Comparison of ENCODE assay signal across 13 cellular contexts in genomic region chr19:55152017-55152416, GRCh38. TPM values are rescaled to one million over a fixed set of nuclear protein-coding genes. Genes with fewer than 3 reads are reported as not detected.
DNase-seq lines count a peak whose midpoint lies in the region; TF ChIP-seq lines count a peak whose summit lies in the region.
"Had no signal": no experiment of that assay in that cellular context is flagged by ENCODE, and none has a peak within 500 bp of the region (broad histone marks: within the 10 kb centered on the region; RNA-seq: fewer than 3 reads in every experiment).

No MANE protein-coding gene starts in this region.

- H3F3A ChIP-seq in DOHH2 (ENCODE audit: control insufficient read depth, insufficient read depth), result peaks cover 15% of the 10 kb centered on the region

- intact Hi-C loops in OCI-LY7 (cut with micrococcal nuclease; ENCODE audit: unreplicated experiment), result no loop called here

- H3K36me3 ChIP-seq in DOHH2 (ENCODE audit: control insufficient read depth, low read length), result peaks cover 5% of the 10 kb centered on the region; the same call in 1 of the 2 replicates
- 0 out of 2 replicates have a peak, but pooled peaks cover 6% of the 10 kb centered on the region for H3K36me3 ChIP-seq in OCI-LY7 (ENCODE audit: insufficient read depth, low read length)
- H3K36me3 ChIP-seq: upper lobe of left lung had no signal

- no peaks in the 10 kb centered on the region for H4K20me1 ChIP-seq in DOHH2 (ENCODE audit: control insufficient read depth, insufficient read depth, low read depth, low read length)
- no peaks in the 10 kb centered on the region for H4K20me1 ChIP-seq in OCI-LY7 (ENCODE audit: insufficient read depth, low read length)

- CTCF ChIA-PET in OCI-LY7 (lab: Charles Lee; ENCODE audit: unreplicated experiment), result interaction anchor here (1.2 kb wide), 1 partner anchor 9 kb away, joined by 3 read pairs; no protein-coding TSS in a partner anchor

- H3K27me3 ChIP-seq in DOHH2 (ENCODE audit: control insufficient read depth, low read length), result peaks cover 8% of the 10 kb centered on the region

- H3K9me2 ChIP-seq in DOHH2 (replicated peaks; ENCODE audit: control insufficient read depth, low read length) (no peaks in the 10 kb centered on the region), OCI-LY7 (ENCODE audit: insufficient read depth, low read length) (no peaks in the 10 kb centered on the region)

- H3K4me1 Mint-ChIP-seq in immature natural killer cell, result peaks cover 24 to 28% of the 10 kb centered on the region in 2 donors

- H3K27ac ChIP-seq in DOHH2 (ENCODE audit: low read depth, low read length), result peak overlapping the region; percentile 83
- peak overlapping the region; percentile 71 for H3K27ac ChIP-seq in OCI-LY7 (ENCODE audit: low read depth, low read length, poor library complexity, severe bottlenecking)
- H3K27ac ChIP-seq: upper lobe of left lung had no signal

- H3K36me3 Mint-ChIP-seq in immature natural killer cell, result no peaks in the 10 kb centered on the region

- peak overlapping the region in 1 of 5 donors; percentile 8 for H3K4me3 Mint-ChIP-seq in immature natural killer cell

- H3K4me3 ChIP-seq in DOHH2 (ENCODE audit: low read length) (no peak overlapping the region; the same call in none of the 2 replicates), OCI-LY7 (ENCODE audit: low read depth, low read length, poor library complexity, severe bottlenecking) (peak overlapping the region; percentile 7)
- H3K4me3 ChIP-seq: upper lobe of left lung had no signal

- H3K9me3 Mint-ChIP-seq in immature natural killer cell, result peaks cover 0 to 7% (median 0%) of the 10 kb centered on the region in 6 donors

- peak overlapping the region; percentile 18; the same call in 1 of the 2 replicates for H3K4me2 ChIP-seq in DOHH2 (ENCODE audit: low read length)
- H3K4me2 ChIP-seq in OCI-LY7 (ENCODE audit: low read length), result peak overlapping the region; percentile 13

- peak overlapping the region; percentile 54; the same call in 1 of the 2 replicates for H2AFZ ChIP-seq in OCI-LY7 (ENCODE audit: low read length)

- H3K27me3 Mint-ChIP-seq in immature natural killer cell (ENCODE audit: low read depth in 3 of 3), result peaks cover 7 to 21% (median 14%) of the 10 kb centered on the region in 3 donors

- BruUV-seq in OCI-LY7 (replicated peaks; lab: Mats Ljungman, UMichigan), result no TSS peak

- H3K9me3 ChIP-seq in DOHH2 (ENCODE audit: control insufficient read depth, insufficient read depth, low read length), result peaks cover 32% of the 10 kb centered on the region
- peaks cover 7% of the 10 kb centered on the region for H3K9me3 ChIP-seq in OCI-LY7 (ENCODE audit: low read length)
- H3K9me3 ChIP-seq: upper lobe of left lung had no signal

- peak overlapping the region in 5 of 6 donors; percentile 26 to 83 (median 77) for H3K27ac Mint-ChIP-seq in immature natural killer cell

- H3K4me1 ChIP-seq in DOHH2 (ENCODE audit: control insufficient read depth, low read length) (peaks cover 23% of the 10 kb centered on the region), OCI-LY7 (ENCODE audit: insufficient read depth, low read length, poor library complexity, severe bottlenecking) (peaks cover 50% of the 10 kb centered on the region)

- DNase-seq in NCI-H1694 treated with DMSO at 0.1 percent for 48 hours (lab: John Stamatoyannopoulos, UW) (peak; percentile 25), NCI-H1694 (lab: John Stamatoyannopoulos, UW) (no peak), OCI-LY7 (ENCODE audit: low spot score) (peak; percentile 48), immature natural killer cell (no peak), NCI-H748 treated with DMSO at 0.1 percent for 48 hours (lab: John Stamatoyannopoulos, UW) (no peak), GM10266 (ENCODE audit: extremely low spot score) (no peak), NK-92 (lab: John Stamatoyannopoulos, UW; ENCODE audit: unreplicated experiment) (no peak)
- DNase-seq: ACHN, hypothalamus, mesendoderm, NCI-H1105, upper lobe of left lung had no signal

- POLR2A ChIA-PET in OCI-LY7 (lab: Charles Lee), result interaction anchor here (0.6 kb wide), 1 partner anchor 261 kb away, joined by 4 read pairs; no protein-coding TSS in a partner anchor

- no peak for TF ChIP-seq CTCF in DOHH2 (IDR thresholded peaks at IDR 0.05; ENCODE audit: low read depth, low read length, poor library complexity, severe bottlenecking)
- no peak for TF ChIP-seq CTCF in OCI-LY7 (conservative IDR thresholded peaks at IDR 0.05; ENCODE audit: low read length)
- no peak for TF ChIP-seq CTCF in GM10266 (IDR thresholded peaks at IDR 0.05; ENCODE audit: control insufficient read depth, insufficient read depth, low read depth, missing control alignments)

- H3K79me2 ChIP-seq in DOHH2 (ENCODE audit: control insufficient read depth, low read length) (no peaks in the 10 kb centered on the region), OCI-LY7 (ENCODE audit: insufficient read depth, low read depth, low read length) (no peaks in the 10 kb centered on the region)

RNA-seq across cellular contexts. Expression of gene TNNT1, which starts 3.0 kb away (rescaled TPM):
- total RNA-seq in OCI-LY7 (2014; rRNA removed; shearing (Covaris generic)), result 17.6 and 21.9 TPM in 2 replicates
- 11.2 and 11.6 TPM in 2 replicates for total RNA-seq in OCI-LY7 (2022)
- polyA plus RNA-seq in immature natural killer cell, result not detected

RNA-seq across cellular contexts. Expression of gene TNNI3, which starts 5.5 kb away (rescaled TPM):
- total RNA-seq in OCI-LY7 (2014; rRNA removed; shearing (Covaris generic)), result 2.6 TPM in 1 of 2 replicates, not detected in the other
- total RNA-seq in OCI-LY7 (2022), result not detected in 2 replicates
- polyA plus RNA-seq in immature natural killer cell, result 1 to 10 TPM in 1 of 3 donors, not detected in 2; 1.5 TPM

RNA-seq across cellular contexts. Expression of gene DNAAF3, which starts 14.4 kb away (rescaled TPM):
- total RNA-seq in OCI-LY7 (2014; rRNA removed; shearing (Covaris generic)), result 0.85 and 2.8 TPM in 2 replicates
- total RNA-seq in OCI-LY7 (2022), result 2.2 and 2.5 TPM in 2 replicates
- not detected for polyA plus RNA-seq in immature natural killer cell

RNA-seq across cellular contexts. Expression of gene SYT5, which starts 28.1 kb away (rescaled TPM):
- 0.44 TPM in 1 of 2 replicates, not detected in the other for total RNA-seq in OCI-LY7 (2014; rRNA removed; shearing (Covaris generic))
- 0.84 and 1.3 TPM in 2 replicates for total RNA-seq in OCI-LY7 (2022)
- under 1 TPM in 2 of 3 donors, not detected in 1; 0.55 to 0.96 TPM for polyA plus RNA-seq in immature natural killer cell

RNA-seq across cellular contexts. Expression of gene PPP1R12C, which starts 34.6 kb away (rescaled TPM):
- 194 and 211 TPM in 2 replicates for total RNA-seq in OCI-LY7 (2014; rRNA removed; shearing (Covaris generic))
- 177 and 186 TPM in 2 replicates for total RNA-seq in OCI-LY7 (2022)
- 1 to 10 TPM in 2 of 3 donors, under 1 TPM in 1; 0.63 to 8.5 (median 3.5) TPM for polyA plus RNA-seq in immature natural killer cell

Comparison
In these comparisons a context has a peak if more than half of its experiments do, and no peak if none do; other contexts are left out.
1. DNase-seq: peak in NCI-H1694 treated with DMSO at 0.1 percent for 48 hours (single experiment) and OCI-LY7 (single experiment); none in NCI-H1694 (single experiment), immature natural killer cell (0 of 3), NCI-H748 treated with DMSO at 0.1 percent for 48 hours (single experiment), GM10266 (single experiment) and NK-92 (single experiment).